In genomic region chr1:243539636-243540035, GRCh38 we compare ENCODE assay signal across 27 cellular contexts.
DNase-seq lines count a peak whose midpoint lies in the region; ATAC-seq, FAIRE-seq and TF ChIP-seq lines count a peak whose summit lies in the region.
"Had no signal": no experiment of that assay in that cellular context is flagged by ENCODE, and none has a peak within 500 bp of the region (broad histone marks: within the 10 kb centered on the region; RNA-seq: fewer than 3 reads in every experiment).

No MANE protein-coding gene starts in this region.

- no peaks in the 10 kb centered on the region for H3K9me3 Mint-ChIP-seq in activated T-cell treated with anti-CD3 and anti-CD28 coated beads, Interleukin-2, amount 50 U/mL, for 24 hours
- H3K9me3 Mint-ChIP-seq in activated T-cell treated with anti-CD3 and anti-CD28 coated beads, Interleukin-2, amount 50 U/mL, for 72 hours, result peaks cover 2 to 5% of the 10 kb centered on the region in 2 donors
- peaks cover 3% of the 10 kb centered on the region for H3K9me3 Mint-ChIP-seq in activated T-helper 17 cell treated with anti-CD3 and anti-CD28 coated beads, Interleukin-2, amount 50 U/mL, for 72 hours
- H3K9me3 Mint-ChIP-seq in osteocyte (ENCODE audit: unreplicated experiment), result no peaks in the 10 kb centered on the region
- no peaks in the 10 kb centered on the region for H3K9me3 Mint-ChIP-seq in activated naive CD8-positive, alpha-beta T cell treated with anti-CD3 and anti-CD28 coated beads for 36 hours

- no peak for ATAC-seq in activated T-cell treated with anti-CD3 and anti-CD28 coated beads, Interleukin-2, amount 50 U/mL, for 72 hours (replicated peaks in 1 of 2)
- ATAC-seq in activated T-helper 17 cell treated with anti-CD3 and anti-CD28 coated beads, Interleukin-2, amount 50 U/mL, for 72 hours (replicated peaks), result no peak

- TF ChIP-seq CTCF in fibroblast of pulmonary artery (IDR thresholded peaks at IDR 0.05; ENCODE audit: low read length, missing control alignments) (no peak), osteocyte (IDR thresholded peaks at IDR 0.05) (no peak)

- peaks cover 3% of the 10 kb centered on the region for H3K4me1 Mint-ChIP-seq in activated T-cell treated with anti-CD3 and anti-CD28 coated beads, Interleukin-2, amount 50 U/mL, for 24 hours (ENCODE audit: low read depth)
- H3K4me1 Mint-ChIP-seq in activated T-cell treated with anti-CD3 and anti-CD28 coated beads, Interleukin-2, amount 50 U/mL, for 72 hours (ENCODE audit: low read depth), result no peaks in the 10 kb centered on the region
- H3K4me1 Mint-ChIP-seq in activated T-helper 17 cell treated with anti-CD3 and anti-CD28 coated beads, Interleukin-2, amount 50 U/mL, for 72 hours, result peaks cover 3% of the 10 kb centered on the region
- peaks cover 1% of the 10 kb centered on the region for H3K4me1 Mint-ChIP-seq in osteocyte (ENCODE audit: unreplicated experiment)
- no peaks in the 10 kb centered on the region for H3K4me1 Mint-ChIP-seq in activated naive CD8-positive, alpha-beta T cell treated with anti-CD3 and anti-CD28 coated beads for 36 hours
- H3K4me1 Mint-ChIP-seq: CD14-positive monocyte had no signal

- no peak for DNase-seq in activated T-cell treated with anti-CD3 and anti-CD28 coated beads, Interleukin-2, amount 50 U/mL, for 24 hours
- DNase-seq in activated T-cell treated with anti-CD3 and anti-CD28 coated beads, Interleukin-2, amount 50 U/mL, for 72 hours, result no peak
- peak; percentile 37 for DNase-seq in amniotic epithelial cell (ENCODE audit: low read depth)
- peak; percentile 9 for DNase-seq in fibroblast of pulmonary artery (ENCODE audit: low read depth)
- DNase-seq in osteocyte (ENCODE audit: extremely low spot score, unreplicated experiment), result no peak
- no peak for DNase-seq in frontal cortex (ENCODE audit: low spot score in 2 of 2)
- DNase-seq in activated naive CD8-positive, alpha-beta T cell treated with anti-CD3 and anti-CD28 coated beads for 36 hours, result no peak
- DNase-seq: BE2C; CD8-positive, alpha-beta memory T cell; DMS153; DND-41; H7; KG1; MM.1S; NCI-H1092; NCI-H1417 treated with DMSO at 0.1 percent for 48 hours; NCI-H1694 treated with DMSO at 0.1 percent for 48 hours; NCI-H2081; NCI-H2227 treated with DMSO at 0.1 percent for 48 hours; NCI-H526 treated with DMSO at 0.1 percent for 48 hours; Right ventricle myocardium superior; RPMI8226 had no signal

- FAIRE-seq in frontal cortex (lab: Jason Lieb, UNC), result no peak
- FAIRE-seq: GM19239, HTR-8/SVneo had no signal

- no peak overlapping the region for H3K4me3 Mint-ChIP-seq in activated T-cell treated with anti-CD3 and anti-CD28 coated beads, Interleukin-2, amount 50 U/mL, for 24 hours
- no peak overlapping the region for H3K4me3 Mint-ChIP-seq in activated T-cell treated with anti-CD3 and anti-CD28 coated beads, Interleukin-2, amount 50 U/mL, for 72 hours
- H3K4me3 Mint-ChIP-seq in activated T-helper 17 cell treated with anti-CD3 and anti-CD28 coated beads, Interleukin-2, amount 50 U/mL, for 72 hours, result no peak overlapping the region
- H3K4me3 Mint-ChIP-seq in osteocyte (ENCODE audit: unreplicated experiment), result no peak overlapping the region
- H3K4me3 Mint-ChIP-seq in activated naive CD8-positive, alpha-beta T cell treated with anti-CD3 and anti-CD28 coated beads for 36 hours, result no peak overlapping the region
- H3K4me3 Mint-ChIP-seq: CD14-positive monocyte; CD8-positive, alpha-beta memory T cell had no signal

- no peak overlapping the region for H3K4me3 ChIP-seq in fibroblast of pulmonary artery (replicated peaks; ENCODE audit: low read depth, low read length)
- H3K4me3 ChIP-seq: SJSA1 had no signal

- peaks cover 49% of the 10 kb centered on the region for H3K36me3 Mint-ChIP-seq in activated T-cell treated with anti-CD3 and anti-CD28 coated beads, Interleukin-2, amount 50 U/mL, for 24 hours (ENCODE audit: low read depth)
- peaks cover 8 to 9% of the 10 kb centered on the region in 2 donors for H3K36me3 Mint-ChIP-seq in activated T-cell treated with anti-CD3 and anti-CD28 coated beads, Interleukin-2, amount 50 U/mL, for 72 hours (ENCODE audit: insufficient read depth in 2 of 2)
- H3K36me3 Mint-ChIP-seq in activated T-helper 17 cell treated with anti-CD3 and anti-CD28 coated beads, Interleukin-2, amount 50 U/mL, for 72 hours (ENCODE audit: low read depth), result peaks cover 44% of the 10 kb centered on the region
- peaks cover 48% of the 10 kb centered on the region for H3K36me3 Mint-ChIP-seq in osteocyte (ENCODE audit: unreplicated experiment)
- H3K36me3 Mint-ChIP-seq in activated naive CD8-positive, alpha-beta T cell treated with anti-CD3 and anti-CD28 coated beads for 36 hours, result peaks cover 26% of the 10 kb centered on the region

- peak overlapping the region; percentile 59 for H3K27ac Mint-ChIP-seq in activated T-cell treated with anti-CD3 and anti-CD28 coated beads, Interleukin-2, amount 50 U/mL, for 24 hours
- no peak overlapping the region for H3K27ac Mint-ChIP-seq in activated T-cell treated with anti-CD3 and anti-CD28 coated beads, Interleukin-2, amount 50 U/mL, for 72 hours
- no peak overlapping the region for H3K27ac Mint-ChIP-seq in activated T-helper 17 cell treated with anti-CD3 and anti-CD28 coated beads, Interleukin-2, amount 50 U/mL, for 72 hours
- H3K27ac Mint-ChIP-seq in osteocyte (ENCODE audit: unreplicated experiment), result no peak overlapping the region
- H3K27ac Mint-ChIP-seq in activated naive CD8-positive, alpha-beta T cell treated with anti-CD3 and anti-CD28 coated beads for 36 hours, result no peak overlapping the region
- H3K27ac Mint-ChIP-seq: CD14-positive monocyte had no signal

- no peaks in the 10 kb centered on the region for H3K27me3 Mint-ChIP-seq in activated T-cell treated with anti-CD3 and anti-CD28 coated beads, Interleukin-2, amount 50 U/mL, for 24 hours
- H3K27me3 Mint-ChIP-seq in activated T-cell treated with anti-CD3 and anti-CD28 coated beads, Interleukin-2, amount 50 U/mL, for 72 hours (ENCODE audit: low read depth), result no peaks in the 10 kb centered on the region
- no peaks in the 10 kb centered on the region for H3K27me3 Mint-ChIP-seq in activated T-helper 17 cell treated with anti-CD3 and anti-CD28 coated beads, Interleukin-2, amount 50 U/mL, for 72 hours
- H3K27me3 Mint-ChIP-seq in osteocyte (ENCODE audit: unreplicated experiment), result no peaks in the 10 kb centered on the region
- no peaks in the 10 kb centered on the region for H3K27me3 Mint-ChIP-seq in activated naive CD8-positive, alpha-beta T cell treated with anti-CD3 and anti-CD28 coated beads for 36 hours

Comparison
In these comparisons a context has a peak if more than half of its experiments do, and no peak if none do; other contexts are left out.
1. DNase-seq: peak in amniotic epithelial cell (single experiment) and fibroblast of pulmonary artery (single experiment); none in activated T-cell treated with anti-CD3 and anti-CD28 coated beads, Interleukin-2, amount 50 U/mL, for 24 hours (single experiment), activated T-cell treated with anti-CD3 and anti-CD28 coated beads, Interleukin-2, amount 50 U/mL, for 72 hours (0 of 2), osteocyte (single experiment), frontal cortex (0 of 2) and activated naive CD8-positive, alpha-beta T cell treated with anti-CD3 and anti-CD28 coated beads for 36 hours (single experiment).